In genomic region chr2:136527560-136527959, GRCh38 we compare ENCODE assay signal across 15 cellular contexts.
DNase-seq lines count a peak whose midpoint lies in the region; TF ChIP-seq lines count a peak whose summit lies in the region.
"Had no signal": no experiment of that assay in that cellular context is flagged by ENCODE, and none has a peak within 500 bp of the region (broad histone marks: within the 10 kb centered on the region; RNA-seq: fewer than 3 reads in every experiment).

No MANE protein-coding gene starts in this region.

- DNase-seq in SIG-M5 treated with dmso at 0.1 percent for 504 hours (lab: John Stamatoyannopoulos, UW; ENCODE audit: unreplicated experiment) (peak; percentile 23), SIG-M5 (lab: John Stamatoyannopoulos, UW) (no peak), NCI-H460 (ENCODE audit: extremely low read depth, low read depth) (peak; percentile 12), dermis blood vessel endothelial cell (peak; percentile 10), neural crest cell (ENCODE audit: low read depth, low spot score) (peak; percentile 50), NCI-H1417 (lab: John Stamatoyannopoulos, UW) (no peak), T1000 (lab: John Stamatoyannopoulos, UW) (no peak), prostate gland (ENCODE audit: low spot score) (no peak)
- DNase-seq: left lung, NCI-H82, psoas muscle, upper lobe of left lung, WERI-Rb-1 had no signal

- no peaks in the 10 kb centered on the region for H3K27me3 ChIP-seq in prostate gland (replicated peaks; ENCODE audit: insufficient read depth)
- H3K27me3 ChIP-seq: left lung, upper lobe of left lung had no signal

- no peak for TF ChIP-seq CTCF in neural crest cell (conservative IDR thresholded peaks at IDR 0.05)
- TF ChIP-seq CTCF in prostate gland (IDR thresholded peaks at IDR 0.05), result no peak

- no peak overlapping the region for H3K27ac Mint-ChIP-seq in neural crest cell (ENCODE audit: unreplicated experiment)
- H3K27ac Mint-ChIP-seq: activated naive CD8-positive, alpha-beta T cell; IgD-negative memory B cell had no signal

- H3K4me3 ChIP-seq in prostate gland, result no peak overlapping the region
- H3K4me3 ChIP-seq: left lung, psoas muscle, upper lobe of left lung had no signal

- H3K36me3 Mint-ChIP-seq in neural crest cell (ENCODE audit: low read depth), result no peaks in the 10 kb centered on the region
- H3K36me3 Mint-ChIP-seq: activated naive CD8-positive, alpha-beta T cell; IgD-negative memory B cell had no signal

- H3K9me3 ChIP-seq in prostate gland, result no peaks in the 10 kb centered on the region
- H3K9me3 ChIP-seq: left lung, psoas muscle, upper lobe of left lung had no signal

- H3K27ac ChIP-seq in prostate gland, result no peak overlapping the region
- H3K27ac ChIP-seq: left lung, psoas muscle, upper lobe of left lung, WERI-Rb-1 had no signal

- no peak for TF ChIP-seq POLR2A in prostate gland (IDR thresholded peaks at IDR 0.05)

- intact Hi-C loops in prostate gland (cut with DNase I), result no loop called here

- H3K27me3 Mint-ChIP-seq in neural crest cell (ENCODE audit: low read depth), result peaks cover 68% of the 10 kb centered on the region

- no peaks in the 10 kb centered on the region for H3K9me3 Mint-ChIP-seq in neural crest cell
- H3K9me3 Mint-ChIP-seq: IgD-negative memory B cell had no signal

- no peaks in the 10 kb centered on the region for H3K4me1 Mint-ChIP-seq in neural crest cell
- H3K4me1 Mint-ChIP-seq: IgD-negative memory B cell had no signal

- H3K36me3 ChIP-seq in prostate gland, result no peaks in the 10 kb centered on the region
- H3K36me3 ChIP-seq: left lung, upper lobe of left lung, WERI-Rb-1 had no signal

- no peaks in the 10 kb centered on the region for H3K4me1 ChIP-seq in prostate gland (replicated peaks)
- H3K4me1 ChIP-seq: left lung, psoas muscle, upper lobe of left lung had no signal

- WGBS in prostate gland, result 13% methylated on average over 2 of the region's 2 CpGs

- no peak overlapping the region for H3K4me3 Mint-ChIP-seq in neural crest cell
- H3K4me3 Mint-ChIP-seq: activated naive CD8-positive, alpha-beta T cell; IgD-negative memory B cell had no signal

Comparison
In these comparisons a context has a peak if more than half of its experiments do, and no peak if none do; other contexts are left out.
1. DNase-seq: peak in SIG-M5 treated with dmso at 0.1 percent for 504 hours (single experiment), NCI-H460 (single experiment), dermis blood vessel endothelial cell (single experiment) and neural crest cell (single experiment); none in SIG-M5 (single experiment), NCI-H1417 (0 of 3), T1000 (single experiment) and prostate gland (single experiment).